1 cellular context compared by ENCODE assay signal in genomic region chr7:1385809-1386622, GRCh38.
TF ChIP-seq lines count a peak whose summit lies in the region.

No MANE protein-coding gene starts in this region.

TF ChIP-seq in WTC11, 78 proteins besides CTCF, POLR2A, EP300 and RAD21 (continued from another document):
- TF ChIP-seq IRF1 (CRISPR knock-in tag; IDR thresholded peaks at IDR 0.05) (no peak), ETV6 (CRISPR knock-in tag; IDR thresholded peaks at IDR 0.05) (no peak)
